Comparison of ENCODE assay signal across 8 cellular contexts in genomic region chr15:69159805-69160140, GRCh38. TPM values are rescaled to one million over a fixed set of nuclear protein-coding genes. Genes with fewer than 3 reads are reported as not detected.
DNase-seq lines count a peak whose midpoint lies in the region; ATAC-seq and TF ChIP-seq lines count a peak whose summit lies in the region.

No MANE protein-coding gene starts in this region.

- no peaks in the 10 kb centered on the region for H3K79me2 ChIP-seq in OCI-LY3 (ENCODE audit: low read length)

- H2AFZ ChIP-seq in OCI-LY3 (ENCODE audit: low read depth, low read length) (peak overlapping the region; percentile 92), neuronal stem cell (ENCODE audit: low read length) (peak overlapping the region; percentile 100)

- H4K8ac ChIP-seq in neuronal stem cell (ENCODE audit: low read depth, low read length), result no peak overlapping the region

- TF ChIP-seq CTCF in OCI-LY3 (IDR thresholded peaks at IDR 0.05; ENCODE audit: low read depth, low read length), result no peak
- TF ChIP-seq CTCF in epithelial cell of esophagus (IDR thresholded peaks at IDR 0.05; ENCODE audit: insufficient read depth, low read depth, low read length, missing control alignments), result no peak

- ATAC-seq in GM19324 (IDR thresholded peaks at IDR 0.05; ENCODE audit: low FRiP score, unreplicated experiment) (no peak), GM21825 (IDR thresholded peaks at IDR 0.05; ENCODE audit: unreplicated experiment) (no peak), HG02678 (IDR thresholded peaks at IDR 0.05; ENCODE audit: unreplicated experiment) (no peak)

- no peaks in the 10 kb centered on the region; a peak in 6 of 22 replicates for H3K27me3 ChIP-seq in BLaER1 treated with 17β-estradiol and CSF1 and Interleukin-3, amounts not matched to agents 10 nM and 100 nM
- H3K27me3 ChIP-seq in OCI-LY3 (ENCODE audit: low read depth, low read length), result peaks cover 7% of the 10 kb centered on the region
- peaks cover 0 to 36% (median 2%) of the 10 kb centered on the region in 3 experiments for H3K27me3 ChIP-seq in neuronal stem cell (ENCODE audit: control insufficient read depth in 3 of 3, insufficient read depth in 3 of 3, low read depth in 1 of 3, low read length in 3 of 3)

- no peak overlapping the region for H2BK12ac ChIP-seq in neuronal stem cell (ENCODE audit: low read length)

- no peak overlapping the region for H4K91ac ChIP-seq in neuronal stem cell (ENCODE audit: low read depth, low read length, poor library complexity)

- H3K79me1 ChIP-seq in neuronal stem cell (ENCODE audit: low read depth, low read length), result no peaks in the 10 kb centered on the region

- no CpG with 5 or more reads among the region's 7 CpGs for WGBS in neuronal stem cell (ENCODE audit: extremely low coverage in 2 of 2, insufficient read length in 2 of 2, insufficient replicate concordance in 1 of 2), 2 donors

- DNase-seq in epithelial cell of esophagus (ENCODE audit: low read depth), result no peak
- no peak for DNase-seq in neuronal stem cell (ENCODE audit: low spot score)
- DNase-seq in NCI-H82 treated with DMSO at 0.1 percent for 48 hours (lab: John Stamatoyannopoulos, UW; ENCODE audit: unreplicated experiment), result no peak

- H3K4ac ChIP-seq in neuronal stem cell (ENCODE audit: low read length), result no peak overlapping the region

- peaks cover 6 to 15% (median 10%) of the 10 kb centered on the region in 10 experiments; a peak in 14 of 20 replicates for H3K4me1 ChIP-seq in BLaER1 treated with 17β-estradiol and CSF1 and Interleukin-3, amounts not matched to agents 10 nM and 100 nM
- peaks cover 11% of the 10 kb centered on the region for H3K4me1 ChIP-seq in OCI-LY3 (ENCODE audit: low read length)
- H3K4me1 ChIP-seq in neuronal stem cell (ENCODE audit: control insufficient read depth in 2 of 2, insufficient read depth in 1 of 2, low read depth in 1 of 2, low read length in 2 of 2), result peaks cover 4 to 7% of the 10 kb centered on the region in 2 donors

- no peak overlapping the region for H2BK15ac ChIP-seq in neuronal stem cell (ENCODE audit: low read length)

- H3K23ac ChIP-seq in neuronal stem cell (ENCODE audit: low read depth, low read length, poor library complexity), result no peak overlapping the region

- H2BK5ac ChIP-seq in neuronal stem cell (ENCODE audit: low read length), result no peak overlapping the region

- peak overlapping the region; percentile 84 to 97 (median 90) for H3K4me3 ChIP-seq in BLaER1 treated with 17β-estradiol and CSF1 and Interleukin-3, amounts not matched to agents 10 nM and 100 nM
- H3K4me3 ChIP-seq in OCI-LY3 (ENCODE audit: low read length) (peak overlapping the region; percentile 90), epithelial cell of esophagus (ENCODE audit: low read length) (peak overlapping the region; percentile 78), neuronal stem cell (ENCODE audit: low read length in 2 of 2) (peak overlapping the region; percentile 70 to 85)

- H2AK5ac ChIP-seq in neuronal stem cell (ENCODE audit: low read depth, low read length), result no peak overlapping the region

- H3K4me2 ChIP-seq in BLaER1 treated with 17β-estradiol and CSF1 and Interleukin-3, amounts not matched to agents 10 nM and 100 nM, result peak overlapping the region; percentile 69 to 97 (median 93)
- H3K4me2 ChIP-seq in OCI-LY3 (ENCODE audit: low read length) (peak overlapping the region; percentile 79), neuronal stem cell (ENCODE audit: insufficient read depth, low read length, poor library complexity, severe bottlenecking) (peak overlapping the region; percentile 59)

- H3K14ac ChIP-seq in neuronal stem cell (ENCODE audit: low read length), result no peak overlapping the region

- no peak overlapping the region for H3K27ac ChIP-seq in BLaER1 treated with 17β-estradiol and CSF1 and Interleukin-3, amounts not matched to agents 10 nM and 100 nM
- H3K27ac ChIP-seq in OCI-LY3 (ENCODE audit: low read length) (no peak overlapping the region), neuronal stem cell (replicated peaks; ENCODE audit: low read length) (no peak overlapping the region)

- no peak overlapping the region for H3K18ac ChIP-seq in neuronal stem cell (ENCODE audit: low read length)

- no peaks in the 10 kb centered on the region for H3K36me3 ChIP-seq in BLaER1 treated with 17β-estradiol and CSF1 and Interleukin-3, amounts not matched to agents 10 nM and 100 nM
- H3K36me3 ChIP-seq in OCI-LY3 (replicated peaks; ENCODE audit: low read depth, low read length) (no peaks in the 10 kb centered on the region), neuronal stem cell (replicated peaks in 1 of 2; ENCODE audit: control insufficient read depth in 2 of 2, insufficient read depth in 2 of 2, low read length in 2 of 2) (no peaks in the 10 kb centered on the region)

- H3K9ac ChIP-seq in BLaER1 treated with 17β-estradiol and CSF1 and Interleukin-3, amounts not matched to agents 10 nM and 100 nM, result peak overlapping the region in 10 of 11 experiments; percentile 85 to 93 (median 90); a peak in 18 of 22 replicates
- H3K9ac ChIP-seq in OCI-LY3 (ENCODE audit: low read length) (peak overlapping the region; percentile 41), neuronal stem cell (ENCODE audit: low read depth, low read length, poor library complexity) (no peak overlapping the region)

- H4K20me1 ChIP-seq in BLaER1 treated with 17β-estradiol and CSF1 and Interleukin-3, amounts not matched to agents 10 nM and 100 nM, result peaks cover 0 to 26% (median 14%) of the 10 kb centered on the region in 11 experiments; a peak in 12 of 22 replicates
- no peaks in the 10 kb centered on the region for H4K20me1 ChIP-seq in OCI-LY3 (ENCODE audit: insufficient read depth, low read length)

- no peaks in the 10 kb centered on the region for H3K9me3 ChIP-seq in BLaER1 treated with 17β-estradiol and CSF1 and Interleukin-3, amounts not matched to agents 10 nM and 100 nM (replicated peaks in 1 of 11)
- H3K9me3 ChIP-seq in OCI-LY3 (ENCODE audit: insufficient read depth, low read length), result no peaks in the 10 kb centered on the region
- H3K9me3 ChIP-seq in neuronal stem cell (replicated peaks in 1 of 2; ENCODE audit: control insufficient read depth in 2 of 2, insufficient read depth in 1 of 2, low read depth in 1 of 2, low read length in 2 of 2), result no peaks in the 10 kb centered on the region

- H2BK120ac ChIP-seq in neuronal stem cell (ENCODE audit: low read depth, low read length), result no peak overlapping the region

RNA-seq across cellular contexts. Expression of gene GLCE, which starts 0.7 kb away (rescaled TPM):
- polyA plus RNA-seq in neuronal stem cell (2013, experiment 1 of 2), result 7.5 TPM
- 7.5 TPM for polyA plus RNA-seq in neuronal stem cell (2013, experiment 2 of 2)
